16 cellular contexts compared by ENCODE assay signal in genomic region chr7:20102970-20103369, GRCh38.
DNase-seq lines count a peak whose midpoint lies in the region; ATAC-seq and TF ChIP-seq lines count a peak whose summit lies in the region.
"Had no signal": no experiment of that assay in that cellular context is flagged by ENCODE, and none has a peak within 500 bp of the region (broad histone marks: within the 10 kb centered on the region; RNA-seq: fewer than 3 reads in every experiment).

No MANE protein-coding gene starts in this region.

- no TSS peak for BruUV-seq in Calu3 (replicated peaks; lab: Mats Ljungman, UMichigan)

- H3K27ac Mint-ChIP-seq in Calu3 (ENCODE audit: unreplicated experiment), result peak overlapping the region; percentile 1
- no peak overlapping the region for H3K27ac Mint-ChIP-seq in GM23338
- peak overlapping the region; percentile 6 for H3K27ac Mint-ChIP-seq in endodermal cell
- H3K27ac Mint-ChIP-seq: CD4-positive, alpha-beta memory T cell had no signal

- H3K4me2 ChIP-seq in GM23338, result no peak overlapping the region

- no peak for ATAC-seq in GM23338
- ATAC-seq: GM12878, HCT116 had no signal

- H3K36me3 ChIP-seq in GM23338 (ENCODE audit: insufficient read depth), result peaks cover 9% of the 10 kb centered on the region
- no peaks in the 10 kb centered on the region for H3K36me3 ChIP-seq in endodermal cell (ENCODE audit: control insufficient read depth, insufficient read depth, low read length)

- WGBS in endodermal cell (ENCODE audit: insufficient coverage in 1 of 2, insufficient read length in 1 of 2), 2 experiments, result 87 to 88% methylated on average over 2 of the region's 2 CpGs

- H3K9me3 ChIP-seq in endodermal cell (ENCODE audit: control insufficient read depth, low read length), result no peaks in the 10 kb centered on the region
- H3K9me3 ChIP-seq: Caco-2 had no signal

- no peaks in the 10 kb centered on the region for H3K9me3 Mint-ChIP-seq in Calu3 (ENCODE audit: low read depth, unreplicated experiment)
- H3K9me3 Mint-ChIP-seq in GM23338, result no peaks in the 10 kb centered on the region
- no peaks in the 10 kb centered on the region for H3K9me3 Mint-ChIP-seq in endodermal cell
- H3K9me3 Mint-ChIP-seq: H9 had no signal

- H3K36me3 Mint-ChIP-seq in Calu3 (ENCODE audit: insufficient read depth, unreplicated experiment) (peaks cover 5% of the 10 kb centered on the region), GM23338 (ENCODE audit: low read depth) (no peaks in the 10 kb centered on the region; the same call in 2 of the 3 replicates), endodermal cell (ENCODE audit: low read depth) (peaks cover 15% of the 10 kb centered on the region)
- H3K36me3 Mint-ChIP-seq: CD4-positive, alpha-beta memory T cell had no signal

- peak overlapping the region; percentile 64; the same call in 1 of the 2 replicates for H3K27ac ChIP-seq in GM23338 (ENCODE audit: low read depth)
- H3K27ac ChIP-seq in endodermal cell (ENCODE audit: low read depth, low read length), result no peak overlapping the region

- H3K4me1 ChIP-seq in GM23338 (ENCODE audit: insufficient read depth), result peaks cover 50% of the 10 kb centered on the region
- no peaks in the 10 kb centered on the region for H3K4me1 ChIP-seq in endodermal cell (ENCODE audit: control insufficient read depth, insufficient read depth, low read length)
- H3K4me1 ChIP-seq: Caco-2 had no signal

- peaks cover 8% of the 10 kb centered on the region for H3F3A ChIP-seq in GM23338 (replicated peaks; ENCODE audit: low read depth)

- H3K4me3 ChIP-seq in GM23338 (no peak overlapping the region), endodermal cell (ENCODE audit: low read length) (no peak overlapping the region)
- H3K4me3 ChIP-seq: GM12878 had no signal

- no peak overlapping the region for H2AFZ ChIP-seq in GM23338

- no peak overlapping the region for H3K9ac ChIP-seq in endodermal cell (ENCODE audit: extremely low read depth, low read length, poor library complexity, severe bottlenecking)

- intact Hi-C loops in Calu3 (cut with micrococcal nuclease; ENCODE audit: unreplicated experiment), result no loop called here

- H3K9me2 ChIP-seq in GM23338 (ENCODE audit: insufficient read depth), result no peaks in the 10 kb centered on the region

- DNase-seq in Calu3, result no peak
- no peak for DNase-seq in GM23338 (ENCODE audit: low spot score)
- no peak for DNase-seq in endodermal cell
- DNase-seq in occipital lobe (lab: John Stamatoyannopoulos, UW), result no peak
- no peak for DNase-seq in activated naive CD4-positive, alpha-beta T cell treated with anti-CD3 and anti-CD28 coated beads, Interleukin-2, amount 50 U/mL, for 16 hours
- no peak for DNase-seq in NCI-H2196 treated with DMSO at 0.1 percent for 48 hours (lab: John Stamatoyannopoulos, UW; ENCODE audit: unreplicated experiment)
- DNase-seq: C1 segment of cervical spinal cord; Caco-2; CD4-positive, alpha-beta memory T cell; DMS 273 treated with DMSO at 0.1 percent for 48 hours; DMS79; EL; GDM1; H9 had no signal

- H3K27me3 Mint-ChIP-seq in Calu3 (ENCODE audit: unreplicated experiment) (no peaks in the 10 kb centered on the region), GM23338 (ENCODE audit: insufficient read depth, low read depth, poor library complexity) (no peaks in the 10 kb centered on the region), endodermal cell (ENCODE audit: insufficient read depth) (no peaks in the 10 kb centered on the region)
- H3K27me3 Mint-ChIP-seq: CD4-positive, alpha-beta memory T cell had no signal

- H3K79me2 ChIP-seq in GM23338 (replicated peaks; ENCODE audit: insufficient read depth), result peaks cover 98% of the 10 kb centered on the region

- CTCF ChIA-PET in Calu3 (lab: Charles Lee), result interaction anchor here (0.5 kb wide), 1 partner anchor 608 kb away, joined by 3 read pairs; no protein-coding TSS in a partner anchor

- H4K20me1 ChIP-seq in GM23338 (replicated peaks; ENCODE audit: insufficient read depth), result no peaks in the 10 kb centered on the region; the same call in none of the 2 replicates

- H3K4me1 Mint-ChIP-seq in Calu3 (ENCODE audit: low read depth, unreplicated experiment) (no peaks in the 10 kb centered on the region), GM23338 (peaks cover 15% of the 10 kb centered on the region), endodermal cell (peaks cover 52% of the 10 kb centered on the region)
- H3K4me1 Mint-ChIP-seq: CD4-positive, alpha-beta memory T cell had no signal

- TF ChIP-seq CTCF in Calu3 (IDR thresholded peaks at IDR 0.05; ENCODE audit: unreplicated experiment) (no peak), GM23338 (conservative IDR thresholded peaks at IDR 0.05; ENCODE audit: low read depth in 2 of 2) (no peak), endodermal cell (conservative IDR thresholded peaks at IDR 0.05) (no peak)

- H3K4me3 Mint-ChIP-seq in Calu3 (ENCODE audit: low read depth, unreplicated experiment) (no peak overlapping the region), GM23338 (no peak overlapping the region), endodermal cell (no peak overlapping the region)
- H3K4me3 Mint-ChIP-seq: CD4-positive, alpha-beta memory T cell; H9 had no signal

- H3K27me3 ChIP-seq in GM23338 (ENCODE audit: insufficient read depth), result no peaks in the 10 kb centered on the region
- H3K27me3 ChIP-seq in endodermal cell (ENCODE audit: control insufficient read depth, insufficient read depth, low read length, poor library complexity, severe bottlenecking), result no peaks in the 10 kb centered on the region

TF ChIP-seq in GM23338, 12 proteins besides CTCF, POLR2A, EP300 and RAD21:
- 0 out of 2 replicates have a peak, but pooled peaks have one; percentile 19 for TF ChIP-seq NANOG (IDR thresholded peaks at IDR 0.05; ENCODE audit: borderline replicate concordance)
- TF ChIP-seq JUNB (IDR thresholded peaks at IDR 0.05; ENCODE audit: unreplicated experiment), result no peak
TF ChIP-seq in GM23338: peak in this region for 1.
